Comparison of ENCODE assay signal across 14 cellular contexts in genomic region chr10:128908109-128908898, GRCh38.
DNase-seq lines count a peak whose midpoint lies in the region; ATAC-seq and TF ChIP-seq lines count a peak whose summit lies in the region.
"Had no signal": no experiment of that assay in that cellular context is flagged by ENCODE, and none has a peak within 500 bp of the region (broad histone marks: within the 10 kb centered on the region; RNA-seq: fewer than 3 reads in every experiment).

No MANE protein-coding gene starts in this region.

- peaks cover 4% of the 10 kb centered on the region for H3K9me3 ChIP-seq in DND-41 (ENCODE audit: insufficient read depth, low read length, severe bottlenecking)
- H3K9me3 ChIP-seq: pancreas, thoracic aorta had no signal

- H3K27me3 Mint-ChIP-seq in chondrocyte (ENCODE audit: low read depth), result no peaks in the 10 kb centered on the region

- H3K79me2 ChIP-seq in DND-41 (ENCODE audit: insufficient read depth, low read length), result no peaks in the 10 kb centered on the region

- H3K9ac ChIP-seq in DND-41 (ENCODE audit: low read depth, low read length), result peak overlapping the region; percentile 26

- peak; percentile 71 for DNase-seq in DND-41
- peak; percentile 57 for DNase-seq in GM12865 (ENCODE audit: low read depth)
- peak; percentile 1 for DNase-seq in KBM-7
- peak; percentile 53 for DNase-seq in epithelial cell of prostate (ENCODE audit: low read depth, low spot score)
- no peak for DNase-seq in chondrocyte (ENCODE audit: low spot score)
- DNase-seq in NCI-H128 (lab: John Stamatoyannopoulos, UW; ENCODE audit: unreplicated experiment), result no peak
- DNase-seq: activated CD8-positive, alpha-beta memory T cell treated with anti-CD3 and anti-CD28 coated beads for 24 hours; activated naive CD8-positive, alpha-beta T cell treated with anti-CD3 and anti-CD28 coated beads, Interleukin-2, amount 10 ng/mL, durations not matched to agents 7 days and 5 days; cerebellar nuclear complex; mesenchymal stem cell; NCI-H226; pancreas had no signal

- no peaks in the 10 kb centered on the region for H3K9me3 Mint-ChIP-seq in chondrocyte (ENCODE audit: low read depth)
- H3K9me3 Mint-ChIP-seq: activated naive CD8-positive, alpha-beta T cell treated with anti-CD3 and anti-CD28 coated beads, Interleukin-2, amount 10 ng/mL, durations not matched to agents 7 days and 5 days had no signal

- H3K27ac ChIP-seq in DND-41 (ENCODE audit: low read length) (peak overlapping the region; percentile 87), epithelial cell of prostate (peak overlapping the region; percentile 49)
- H3K27ac ChIP-seq: pancreas, thoracic aorta had no signal

- H3K4me2 ChIP-seq in DND-41 (ENCODE audit: insufficient read depth, low read length), result peak overlapping the region; percentile 2; the same call in 1 of the 2 replicates

- peaks cover 48% of the 10 kb centered on the region for H3K4me1 ChIP-seq in DND-41 (ENCODE audit: insufficient read depth, low read length)
- H3K4me1 ChIP-seq: pancreas had no signal

- H3K4me3 Mint-ChIP-seq in chondrocyte (ENCODE audit: unreplicated experiment), result no peak overlapping the region
- H3K4me3 Mint-ChIP-seq: activated naive CD8-positive, alpha-beta T cell treated with anti-CD3 and anti-CD28 coated beads, Interleukin-2, amount 10 ng/mL, durations not matched to agents 7 days and 5 days had no signal

- H3K4me1 Mint-ChIP-seq in chondrocyte (ENCODE audit: low read depth), result peaks cover 3% of the 10 kb centered on the region

- peak overlapping the region; percentile 74 for H2AFZ ChIP-seq in DND-41 (ENCODE audit: low read depth, low read length)

- H3K4me3 ChIP-seq in DND-41 (ENCODE audit: low read depth in 1 of 2, low read length in 2 of 2) (peak overlapping the region in 1 of 2 experiments; percentile 1; a peak in 1 of 4 replicates), GM12865 (ENCODE audit: low read depth, low read length) (no peak overlapping the region)
- H3K4me3 ChIP-seq: pancreas, thoracic aorta had no signal

- in situ Hi-C loops in KBM-7 (cut with MboI; ENCODE audit: low pct_unique_long_range_greater_than_20kb, low sequenced_read_pairs), result no loop called here

- no peaks in the 10 kb centered on the region for H3K36me3 ChIP-seq in DND-41 (ENCODE audit: insufficient read depth, low read length)
- H3K36me3 ChIP-seq: pancreas, thoracic aorta had no signal

- no peak overlapping the region for H3K27ac Mint-ChIP-seq in chondrocyte (ENCODE audit: unreplicated experiment)
- H3K27ac Mint-ChIP-seq: activated naive CD8-positive, alpha-beta T cell treated with anti-CD3 and anti-CD28 coated beads, Interleukin-2, amount 10 ng/mL, durations not matched to agents 7 days and 5 days had no signal

- H4K20me1 ChIP-seq in DND-41 (ENCODE audit: insufficient read depth, low read length), result no peaks in the 10 kb centered on the region

- no peaks in the 10 kb centered on the region for H3K27me3 ChIP-seq in DND-41 (ENCODE audit: insufficient read depth, low read length, poor library complexity)
- H3K27me3 ChIP-seq: pancreas had no signal

- peak; percentile 50 for TF ChIP-seq CTCF in DND-41 (IDR thresholded peaks at IDR 0.05; ENCODE audit: borderline replicate concordance, extremely low read depth, low read length, poor library complexity, severe bottlenecking)
- no peak for TF ChIP-seq CTCF in GM12865 (IDR thresholded peaks at IDR 0.05; ENCODE audit: insufficient read depth, low read depth, low read length, missing control alignments)
- no peak for TF ChIP-seq CTCF in chondrocyte (IDR thresholded peaks at IDR 0.05)

- ATAC-seq in DND-41 (ENCODE audit: insufficient read depth, low read depth) (peak; percentile 89), GM19397 (IDR thresholded peaks at IDR 0.05; ENCODE audit: unreplicated experiment) (no peak)
- ATAC-seq: pancreas had no signal

- H3K36me3 Mint-ChIP-seq in chondrocyte (ENCODE audit: low read depth), result no peaks in the 10 kb centered on the region
- H3K36me3 Mint-ChIP-seq: activated naive CD8-positive, alpha-beta T cell treated with anti-CD3 and anti-CD28 coated beads, Interleukin-2, amount 10 ng/mL, durations not matched to agents 7 days and 5 days had no signal

Comparison
In these comparisons a context has a peak if more than half of its experiments do, and no peak if none do; other contexts are left out.
1. DNase-seq: peak in DND-41 (single experiment), GM12865 (single experiment), KBM-7 (single experiment) and epithelial cell of prostate (single experiment); none in chondrocyte (single experiment) and NCI-H128 (single experiment).